In genomic region chr16:8108991-8109509, GRCh38 we compare ENCODE assay signal across 29 cellular contexts.
DNase-seq lines count a peak whose midpoint lies in the region; ATAC-seq, FAIRE-seq and TF ChIP-seq lines count a peak whose summit lies in the region.
"Had no signal": no experiment of that assay in that cellular context is flagged by ENCODE, and none has a peak within 500 bp of the region (broad histone marks: within the 10 kb centered on the region; RNA-seq: fewer than 3 reads in every experiment).

No MANE protein-coding gene starts in this region.

- no peak for TF ChIP-seq RAD21 in HepG2 (CRISPR knock-in tag; IDR thresholded peaks at IDR 0.05)

- H3K4me1 ChIP-seq in HepG2 (ENCODE audit: insufficient read depth, low read length) = no peaks in the 10 kb centered on the region
- H3K4me1 ChIP-seq in right lobe of liver = no peaks in the 10 kb centered on the region
- H3K4me1 ChIP-seq: ascending aorta, Caco-2, SJSA1 had no signal

- no peaks in the 10 kb centered on the region for H3K27me3 ChIP-seq in HepG2 (ENCODE audit: control insufficient read depth in 1 of 2, insufficient read depth in 2 of 2, low read length in 2 of 2)
- no peaks in the 10 kb centered on the region for H3K27me3 ChIP-seq in right lobe of liver
- H3K27me3 ChIP-seq: ascending aorta; BLaER1 treated with 17β-estradiol and CSF1 and Interleukin-3, amounts not matched to agents 10 nM and 100 nM; SJSA1; thyroid gland had no signal

- peaks cover 10% of the 10 kb centered on the region for H3K36me3 Mint-ChIP-seq in nephron progenitor cell (ENCODE audit: low read depth)
- H3K36me3 Mint-ChIP-seq: naive thymus-derived CD4-positive, alpha-beta T cell had no signal

- H3K9me3 ChIP-seq in HepG2 (ENCODE audit: low read length) (peaks cover 17% of the 10 kb centered on the region), right lobe of liver (no peaks in the 10 kb centered on the region)
- H3K9me3 ChIP-seq: ascending aorta, Caco-2, thyroid gland had no signal

- TF ChIP-seq CTCF in HepG2 (CRISPR knock-in tag; IDR thresholded peaks at IDR 0.05) = no peak
- no peak for TF ChIP-seq CTCF in right lobe of liver (IDR thresholded peaks at IDR 0.05)
- TF ChIP-seq CTCF in nephron progenitor cell (IDR thresholded peaks at IDR 0.05) = no peak

- intact Hi-C loops in HepG2 (cut with micrococcal nuclease; ENCODE audit: unreplicated experiment) (no loop called here), right lobe of liver (cut with DNase I) (no loop called here)

- POLR2A ChIA-PET in HepG2 (lab: Yijun Ruan, JAX) = no interaction called here

- in situ Hi-C loops in HepG2 (cut with HindIII; ENCODE audit: extremely low pct_ligation_motif_present, low pct_unique_long_range_greater_than_20kb) = no loop called here

- WGBS in HepG2 (ENCODE audit: low lambda C conversion rate) = 69% methylated on average over 15 of the region's 15 CpGs
- 84% methylated on average over 14 of the region's 15 CpGs for WGBS in right lobe of liver (ENCODE audit: insufficient coverage, low coverage, low lambda C conversion rate, missing lambda C conversion rate)

- H3K27ac ChIP-seq in HepG2 (ENCODE audit: extremely low read length, insufficient read depth, low read length) (no peak overlapping the region), right lobe of liver (no peak overlapping the region), caudate nucleus (ENCODE audit: low read depth, low read length) (no peak overlapping the region)
- H3K27ac ChIP-seq: ascending aorta; BLaER1 treated with 17β-estradiol and CSF1 and Interleukin-3, amounts not matched to agents 10 nM and 100 nM; SJSA1; thyroid gland had no signal

- no peaks in the 10 kb centered on the region for H3K79me2 ChIP-seq in HepG2 (ENCODE audit: insufficient read depth, low read length)

- no peak overlapping the region for H3K9ac ChIP-seq in HepG2 (ENCODE audit: insufficient read depth, low read depth, low read length)
- H3K9ac ChIP-seq: BLaER1 treated with 17β-estradiol and CSF1 and Interleukin-3, amounts not matched to agents 10 nM and 100 nM had no signal

- peak overlapping the region in 1 of 3 experiments; percentile 32; a peak in 2 of 6 replicates for H3K4me3 ChIP-seq in HepG2 (replicated peaks in 1 of 3; ENCODE audit: insufficient read depth in 1 of 3, low read depth in 2 of 3, low read length in 3 of 3)
- no peak overlapping the region for H3K4me3 ChIP-seq in right lobe of liver
- H3K4me3 ChIP-seq: ascending aorta; BLaER1 treated with 17β-estradiol and CSF1 and Interleukin-3, amounts not matched to agents 10 nM and 100 nM; SJSA1; thyroid gland had no signal

- no peak overlapping the region for H3K27ac Mint-ChIP-seq in nephron progenitor cell
- H3K27ac Mint-ChIP-seq: activated CD8-positive, alpha-beta T cell treated with anti-CD3 and anti-CD28 coated beads for 36 hours; activated naive CD8-positive, alpha-beta T cell treated with anti-CD3 and anti-CD28 coated beads, Interleukin-2, amount 10 ng/mL, durations not matched to agents 7 days and 5 days; naive thymus-derived CD4-positive, alpha-beta T cell; stimulated activated naive CD8-positive, alpha-beta T cell treated with anti-CD3 and anti-CD28 coated beads, Interleukin-15, Interleukin-2, amounts not matched to agents 100 ng/mL and 50 ng/mL, for 24 hours had no signal

- no peak overlapping the region for H2AFZ ChIP-seq in HepG2 (ENCODE audit: low read length)

- H4K20me1 ChIP-seq in HepG2 (ENCODE audit: insufficient read depth, low read length) = no peaks in the 10 kb centered on the region
- H4K20me1 ChIP-seq: BLaER1 treated with 17β-estradiol and CSF1 and Interleukin-3, amounts not matched to agents 10 nM and 100 nM had no signal

- H3K27me3 Mint-ChIP-seq in nephron progenitor cell (ENCODE audit: low read depth, poor library complexity) = peaks cover 12% of the 10 kb centered on the region
- H3K27me3 Mint-ChIP-seq: activated CD8-positive, alpha-beta T cell treated with anti-CD3 and anti-CD28 coated beads for 36 hours; activated naive CD8-positive, alpha-beta T cell treated with anti-CD3 and anti-CD28 coated beads, Interleukin-2, amount 10 ng/mL, durations not matched to agents 7 days and 5 days; naive thymus-derived CD4-positive, alpha-beta T cell; stimulated activated naive CD8-positive, alpha-beta T cell treated with anti-CD3 and anti-CD28 coated beads, Interleukin-15, Interleukin-2, amounts not matched to agents 100 ng/mL and 50 ng/mL, for 24 hours had no signal

- no peak for FAIRE-seq in HepG2 (lab: Jason Lieb, UNC)
- FAIRE-seq: GM18507, kidney, RCC 7860 had no signal

- ATAC-seq in HepG2 (no peak), right lobe of liver (no peak)
- ATAC-seq: activated CD8-positive, alpha-beta T cell treated with anti-CD3 and anti-CD28 coated beads for 36 hours; naive thymus-derived CD4-positive, alpha-beta T cell had no signal

- TF ChIP-seq POLR2A in HepG2 (IDR thresholded peaks at IDR 0.05; ENCODE audit: insufficient read depth in 1 of 2, low read depth in 2 of 2, low read length in 2 of 2) = no peak
- no peak for TF ChIP-seq POLR2A in right lobe of liver (IDR thresholded peaks at IDR 0.05)

- TF ChIP-seq EP300 in HepG2 (IDR thresholded peaks at IDR 0.05; ENCODE audit: low read depth in 2 of 2, low read length in 2 of 2) (no peak), HepG2 (CRISPR knock-in tag; IDR thresholded peaks at IDR 0.05; ENCODE audit: borderline replicate concordance) (no peak)

- BruUV-seq in HepG2 (replicated peaks; lab: Mats Ljungman, UMichigan) = no TSS peak

- H3K36me3 ChIP-seq in HepG2 (replicated peaks in 1 of 2; ENCODE audit: control insufficient read depth in 1 of 2, insufficient read depth in 2 of 2, low read length in 2 of 2) (no peaks in the 10 kb centered on the region), right lobe of liver (no peaks in the 10 kb centered on the region)
- H3K36me3 ChIP-seq: ascending aorta; BLaER1 treated with 17β-estradiol and CSF1 and Interleukin-3, amounts not matched to agents 10 nM and 100 nM; SJSA1; thyroid gland had no signal

- CTCF ChIA-PET in HepG2 (lab: Yijun Ruan, JAX; ENCODE audit: low intra/inter-chr PET ratio, low total read pairs) = no interaction called here

- H3K4me2 ChIP-seq in HepG2 (ENCODE audit: low read depth, low read length) = peak overlapping the region; percentile 37
- H3K4me2 ChIP-seq: BLaER1 treated with 17β-estradiol and CSF1 and Interleukin-3, amounts not matched to agents 10 nM and 100 nM had no signal

- DNase-seq in HepG2 (ENCODE audit: low spot score) = no peak
- DNase-seq in right lobe of liver = no peak
- DNase-seq in LoVo (ENCODE audit: low spot score) = peak; percentile 1
- peak; percentile 43 for DNase-seq in SHP77 treated with DMSO at 0.1 percent for 48 hours (lab: John Stamatoyannopoulos, UW)
- no peak for DNase-seq in nephron progenitor cell
- no peak for DNase-seq in Ammon's horn (ENCODE audit: low spot score)
- no peak for DNase-seq in caudate nucleus (lab: John Stamatoyannopoulos, UW)
- DNase-seq: activated CD4-positive, CD25-positive, alpha-beta regulatory T cell treated with anti-CD3 and anti-CD28 coated beads, Interleukin-2, amount 50 U/mL, for 72 hours; activated CD8-positive, alpha-beta T cell treated with anti-CD3 and anti-CD28 coated beads for 36 hours; activated effector memory CD4-positive, alpha-beta T cell treated with anti-CD3 and anti-CD28 coated beads, Interleukin-2, amount 50 U/mL, for 16 hours; activated naive CD8-positive, alpha-beta T cell treated with anti-CD3 and anti-CD28 coated beads, Interleukin-2, amount 10 ng/mL, durations not matched to agents 7 days and 5 days; Caco-2; cortex of kidney; foreskin fibroblast; head of caudate nucleus; Karpas-422; kidney; midbrain; naive thymus-derived CD4-positive, alpha-beta T cell; NCI-H1105 treated with DMSO at 0.1 percent for 48 hours; NCI-H2171 treated with DMSO at 0.1 percent for 48 hours; NCI-H526 treated with DMSO at 0.1 percent for 48 hours; thyroid gland had no signal

- H3K4me1 Mint-ChIP-seq in nephron progenitor cell = no peaks in the 10 kb centered on the region
- H3K4me1 Mint-ChIP-seq: activated naive CD8-positive, alpha-beta T cell treated with anti-CD3 and anti-CD28 coated beads, Interleukin-2, amount 10 ng/mL, durations not matched to agents 7 days and 5 days; naive thymus-derived CD4-positive, alpha-beta T cell had no signal

- H3K4me3 Mint-ChIP-seq in nephron progenitor cell = no peak overlapping the region
- H3K4me3 Mint-ChIP-seq: activated CD8-positive, alpha-beta T cell treated with anti-CD3 and anti-CD28 coated beads for 36 hours; activated naive CD8-positive, alpha-beta T cell treated with anti-CD3 and anti-CD28 coated beads, Interleukin-2, amount 10 ng/mL, durations not matched to agents 7 days and 5 days; naive thymus-derived CD4-positive, alpha-beta T cell; stimulated activated naive CD8-positive, alpha-beta T cell treated with anti-CD3 and anti-CD28 coated beads, Interleukin-15, Interleukin-2, amounts not matched to agents 100 ng/mL and 50 ng/mL, for 24 hours had no signal

- H3K9me3 Mint-ChIP-seq in nephron progenitor cell = peaks cover 17% of the 10 kb centered on the region

TF ChIP-seq in HepG2, 621 proteins besides CTCF, POLR2A, EP300 and RAD21 (continues in another document):
- no peak for TF ChIP-seq BRF2 (CRISPR knock-in tag; IDR thresholded peaks at IDR 0.05)
- TF ChIP-seq ZBTB2 (CRISPR knock-in tag; IDR thresholded peaks at IDR 0.05; ENCODE audit: low read depth) = no peak
- TF ChIP-seq ZNF180 (CRISPR knock-in tag; IDR thresholded peaks at IDR 0.05; ENCODE audit: borderline replicate concordance, low read depth) = no peak
- no peak for TF ChIP-seq ZNF749 (CRISPR knock-in tag; IDR thresholded peaks at IDR 0.05; ENCODE audit: borderline replicate concordance)

Comparison
In these comparisons a context has a peak if more than half of its experiments do, and no peak if none do; other contexts are left out.
1. DNase-seq: peak in LoVo (single experiment) and SHP77 treated with DMSO at 0.1 percent for 48 hours (single experiment); none in HepG2 (single experiment), right lobe of liver (0 of 3), nephron progenitor cell (single experiment), Ammon's horn (single experiment) and caudate nucleus (0 of 61).